9 cellular contexts compared by ENCODE assay signal in genomic region chr10:103745264-103746247, GRCh38.
DNase-seq lines count a peak whose midpoint lies in the region; ATAC-seq, FAIRE-seq and TF ChIP-seq lines count a peak whose summit lies in the region.
"Had no signal": no experiment of that assay in that cellular context is flagged by ENCODE, and none has a peak within 500 bp of the region (broad histone marks: within the 10 kb centered on the region; RNA-seq: fewer than 3 reads in every experiment).

No MANE protein-coding gene starts in this region.

- H3K4me1 Mint-ChIP-seq in activated naive CD4-positive, alpha-beta T cell treated with anti-CD3 and anti-CD28 coated beads, Interleukin-2, amount 10 ng/mL, durations not matched to agents 7 days and 5 days = peaks cover 49% of the 10 kb centered on the region

- H3K27me3 ChIP-seq in small intestine (ENCODE audit: control insufficient read depth in 2 of 2, insufficient read depth in 2 of 2, low read length in 2 of 2) = no peaks in the 10 kb centered on the region

- in situ Hi-C loops in ACHN (cut with HindIII; ENCODE audit: low pct_ligation_motif_present, low pct_unique_long_range_greater_than_20kb, low sequenced_read_pairs) = no loop called here

- DNase-seq in RCC 7860 (ENCODE audit: low spot score) (peak; percentile 20), small intestine (peak; percentile 51), ACHN (no peak), NCI-H82 (lab: John Stamatoyannopoulos, UW) (no peak), DMS 273 treated with DMSO at 0.1 percent for 48 hours (lab: John Stamatoyannopoulos, UW) (no peak)
- peak; percentile 57 for DNase-seq in activated naive CD4-positive, alpha-beta T cell treated with anti-CD3 and anti-CD28 coated beads, Interleukin-2, amount 10 ng/mL, durations not matched to agents 7 days and 5 days

- H3K9me3 ChIP-seq in small intestine (ENCODE audit: control insufficient read depth, low read depth) = no peaks in the 10 kb centered on the region

- H3K4me1 ChIP-seq in small intestine (ENCODE audit: control insufficient read depth in 2 of 2, insufficient read depth in 1 of 2, low read depth in 1 of 2, low read length in 1 of 2) = peaks cover 3 to 5% of the 10 kb centered on the region in 2 donors

- peak overlapping the region; percentile 70 for H3K27ac Mint-ChIP-seq in activated naive CD4-positive, alpha-beta T cell treated with anti-CD3 and anti-CD28 coated beads, Interleukin-2, amount 10 ng/mL, durations not matched to agents 7 days and 5 days

- H3K36me3 Mint-ChIP-seq in activated naive CD4-positive, alpha-beta T cell treated with anti-CD3 and anti-CD28 coated beads, Interleukin-2, amount 10 ng/mL, durations not matched to agents 7 days and 5 days = peaks cover 4% of the 10 kb centered on the region

- WGBS in small intestine, 3 donors = 57 to 64% (median 58%) methylated on average over 17 of the region's 17 CpGs

- no peak overlapping the region for H3K4me3 ChIP-seq in small intestine (ENCODE audit: low read depth in 1 of 2, low read length in 2 of 2)

- H3K36me3 ChIP-seq in small intestine (ENCODE audit: control insufficient read depth in 2 of 2, insufficient read depth in 2 of 2, low read length in 2 of 2) = no peaks in the 10 kb centered on the region

- no peak for ATAC-seq in HG03460 (IDR thresholded peaks at IDR 0.05; ENCODE audit: unreplicated experiment)

- FAIRE-seq in RCC 7860 (lab: Jason Lieb, UNC) (no peak), small intestine (lab: Jason Lieb, UNC) (no peak)

- TF ChIP-seq CTCF in GM12873 (IDR thresholded peaks at IDR 0.05; ENCODE audit: insufficient read depth, low read depth, low read length, missing control alignments) = peak; percentile 13

- peaks cover 7% of the 10 kb centered on the region for H3K27me3 Mint-ChIP-seq in activated naive CD4-positive, alpha-beta T cell treated with anti-CD3 and anti-CD28 coated beads, Interleukin-2, amount 10 ng/mL, durations not matched to agents 7 days and 5 days
- H3K27me3 Mint-ChIP-seq: central memory CD8-positive, alpha-beta T cell had no signal

- H3K4me3 Mint-ChIP-seq in activated naive CD4-positive, alpha-beta T cell treated with anti-CD3 and anti-CD28 coated beads, Interleukin-2, amount 10 ng/mL, durations not matched to agents 7 days and 5 days = no peak overlapping the region
- H3K4me3 Mint-ChIP-seq: central memory CD8-positive, alpha-beta T cell had no signal

- H3K27ac ChIP-seq in small intestine (ENCODE audit: low read depth in 1 of 2, low read length in 1 of 2) = peak overlapping the region in 1 of 2 donors; percentile 4

- no peaks in the 10 kb centered on the region for H3K9me3 Mint-ChIP-seq in activated naive CD4-positive, alpha-beta T cell treated with anti-CD3 and anti-CD28 coated beads, Interleukin-2, amount 10 ng/mL, durations not matched to agents 7 days and 5 days
- H3K9me3 Mint-ChIP-seq: central memory CD8-positive, alpha-beta T cell had no signal

- CTCF ChIA-PET in activated naive CD4-positive, alpha-beta T cell treated with anti-CD3 and anti-CD28 coated beads, Interleukin-2, amount 10 ng/mL, durations not matched to agents 7 days and 5 days (lab: Charles Lee) = interaction anchor here (0.6 to 2.2 kb wide), 7 partner anchors 7 to 771 kb away, joined by 3 to 7 read pairs (median 4); no protein-coding TSS in a partner anchor

Comparison
In these comparisons a context has a peak if more than half of its experiments do, and no peak if none do; other contexts are left out.
1. DNase-seq: peak in RCC 7860 (single experiment), activated naive CD4-positive, alpha-beta T cell treated with anti-CD3 and anti-CD28 coated beads, Interleukin-2, amount 10 ng/mL, durations not matched to agents 7 days and 5 days (single experiment) and small intestine (single experiment); none in ACHN (single experiment), NCI-H82 (single experiment) and DMS 273 treated with DMSO at 0.1 percent for 48 hours (single experiment).